ENCODE assay signal across 11 cellular contexts in the genomic region with DNA sequence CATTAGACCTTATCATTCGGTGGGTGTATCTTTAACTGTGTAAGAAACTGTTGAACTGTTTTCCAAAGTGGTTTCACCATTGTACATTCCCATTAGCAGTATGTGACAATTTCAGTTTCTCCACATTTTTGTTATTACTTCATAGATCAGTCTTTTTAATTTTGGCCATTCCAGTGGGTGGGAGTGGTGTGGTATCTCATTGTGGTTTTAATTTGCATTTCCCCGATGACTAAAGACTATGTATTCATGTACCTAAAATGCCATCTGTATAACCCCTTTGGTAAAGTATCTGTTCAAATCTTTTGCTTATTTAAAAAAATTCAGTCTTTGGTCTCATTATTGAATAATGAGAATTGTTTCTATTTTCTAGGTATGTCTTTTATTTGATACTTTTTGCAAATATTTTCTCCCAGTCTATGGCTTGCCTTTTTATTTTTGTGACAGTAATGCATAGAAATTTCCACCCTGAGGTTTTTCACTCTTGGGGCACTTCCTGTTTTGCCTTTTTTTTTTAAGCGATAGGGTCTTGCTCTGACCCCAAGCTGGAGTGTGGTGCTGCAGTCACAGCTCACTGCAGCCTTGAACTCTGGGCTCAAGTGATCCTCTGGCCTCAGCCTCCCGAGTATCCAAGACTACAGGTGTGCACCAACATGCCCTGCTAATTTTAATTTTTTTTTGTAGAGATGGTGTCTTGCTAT.
A peak's percentile ranks its signal among the peaks of the same experiment; 100 is the strongest.
DNase-seq lines count a peak whose midpoint lies in the region; ATAC-seq lines count a peak whose summit lies in the region.
"Had no signal": no experiment of that assay in that cellular context is flagged by ENCODE, and none has a peak within 500 bp of the region (broad histone marks: within the 10 kb centered on the region; RNA-seq: fewer than 3 reads in every experiment).

No MANE protein-coding gene starts in this region.

- no peaks in the 10 kb centered on the region for H3K27me3 Mint-ChIP-seq in activated T-cell treated with anti-CD3 and anti-CD28 coated beads, Interleukin-2, amount 50 U/mL, for 4 hours (ENCODE audit: low read depth)
- peaks cover 3% of the 10 kb centered on the region for H3K27me3 Mint-ChIP-seq in IgD-negative memory B cell
- H3K27me3 Mint-ChIP-seq in activated CD4-positive, alpha-beta memory T cell treated with anti-CD3 and anti-CD28 coated beads, Interleukin-2, amount 10 ng/mL, durations not matched to agents 7 days and 5 days: no peaks in the 10 kb centered on the region

- ATAC-seq in activated T-cell treated with anti-CD3 and anti-CD28 coated beads, Interleukin-2, amount 50 U/mL, for 4 hours: peak; percentile 60 to 65
- ATAC-seq in stimulated activated naive CD8-positive, alpha-beta T cell treated with anti-CD3 and anti-CD28 coated beads, Interleukin-15, Interleukin-2, amounts not matched to agents 100 U/mL and 50 U/mL, for 24 hours: peak; percentile 68
- ATAC-seq in HG03108 (IDR thresholded peaks at IDR 0.05; ENCODE audit: unreplicated experiment): no peak
- ATAC-seq: heart right ventricle had no signal

- H3K36me3 Mint-ChIP-seq in activated T-cell treated with anti-CD3 and anti-CD28 coated beads, Interleukin-2, amount 50 U/mL, for 4 hours (ENCODE audit: insufficient read depth): peaks cover 12% of the 10 kb centered on the region
- H3K36me3 Mint-ChIP-seq in IgD-negative memory B cell: no peaks in the 10 kb centered on the region
- H3K36me3 Mint-ChIP-seq in activated CD4-positive, alpha-beta memory T cell treated with anti-CD3 and anti-CD28 coated beads, Interleukin-2, amount 10 ng/mL, durations not matched to agents 7 days and 5 days (ENCODE audit: low read depth): peaks cover 54% of the 10 kb centered on the region

- intact Hi-C loops in cardiac septum (cut with DNase I): no loop called here

- DNase-seq in activated T-cell treated with anti-CD3 and anti-CD28 coated beads, Interleukin-2, amount 50 U/mL, for 4 hours: no peak
- DNase-seq in activated T-cell treated with anti-CD3 and anti-CD28 coated beads for 4 hours (no peak), NCI-H82 (lab: John Stamatoyannopoulos, UW) (no peak), cardiac septum (ENCODE audit: low spot score) (no peak)
- no peak for DNase-seq in activated CD4-positive, alpha-beta memory T cell treated with anti-CD3 and anti-CD28 coated beads, Interleukin-2, amount 10 ng/mL, durations not matched to agents 7 days and 5 days
- no peak for DNase-seq in stimulated activated naive CD8-positive, alpha-beta T cell treated with anti-CD3 and anti-CD28 coated beads, Interleukin-15, Interleukin-2, amounts not matched to agents 100 U/mL and 50 U/mL, for 24 hours
- DNase-seq: heart right ventricle, left ventricle myocardium inferior, NCI-H2081 treated with DMSO at 0.1 percent for 48 hours had no signal

- POLR2A ChIA-PET in activated CD4-positive, alpha-beta memory T cell treated with anti-CD3 and anti-CD28 coated beads, Interleukin-2, amount 10 ng/mL, durations not matched to agents 7 days and 5 days (lab: Charles Lee): interaction anchor here (2.1 to 9.1 kb wide), 3 partner anchors 15 to 36 kb away, joined by 6 to 199 read pairs (median 19); no protein-coding TSS in a partner anchor

- H3K4me1 Mint-ChIP-seq in activated T-cell treated with anti-CD3 and anti-CD28 coated beads, Interleukin-2, amount 50 U/mL, for 4 hours (ENCODE audit: low read depth): peaks cover 71% of the 10 kb centered on the region
- peaks cover 46 to 61% (median 57%) of the 10 kb centered on the region in 3 donors for H3K4me1 Mint-ChIP-seq in IgD-negative memory B cell
- H3K4me1 Mint-ChIP-seq in activated CD4-positive, alpha-beta memory T cell treated with anti-CD3 and anti-CD28 coated beads, Interleukin-2, amount 10 ng/mL, durations not matched to agents 7 days and 5 days: peaks cover 66% of the 10 kb centered on the region

- H3K4me3 Mint-ChIP-seq in activated T-cell treated with anti-CD3 and anti-CD28 coated beads, Interleukin-2, amount 50 U/mL, for 4 hours: no peak overlapping the region
- H3K4me3 Mint-ChIP-seq in IgD-negative memory B cell: peak overlapping the region; percentile 7 to 86 (median 48)
- peak overlapping the region; percentile 11 for H3K4me3 Mint-ChIP-seq in activated CD4-positive, alpha-beta memory T cell treated with anti-CD3 and anti-CD28 coated beads, Interleukin-2, amount 10 ng/mL, durations not matched to agents 7 days and 5 days

- CTCF ChIA-PET in activated CD4-positive, alpha-beta memory T cell treated with anti-CD3 and anti-CD28 coated beads, Interleukin-2, amount 10 ng/mL, durations not matched to agents 7 days and 5 days (lab: Charles Lee): interaction anchor here (2.8 to 6.4 kb wide), 2 partner anchors 16 to 55 kb away, joined by 11 to 37 read pairs; no protein-coding TSS in a partner anchor

- peak overlapping the region in 2 of 3 donors; percentile 72 to 88 for H3K27ac Mint-ChIP-seq in IgD-negative memory B cell
- peak overlapping the region; percentile 89 for H3K27ac Mint-ChIP-seq in activated CD4-positive, alpha-beta memory T cell treated with anti-CD3 and anti-CD28 coated beads, Interleukin-2, amount 10 ng/mL, durations not matched to agents 7 days and 5 days

- peaks cover 15% of the 10 kb centered on the region for H3K9me3 Mint-ChIP-seq in activated T-cell treated with anti-CD3 and anti-CD28 coated beads, Interleukin-2, amount 50 U/mL, for 4 hours
- peaks cover 5 to 21% (median 11%) of the 10 kb centered on the region in 3 donors for H3K9me3 Mint-ChIP-seq in IgD-negative memory B cell
- H3K9me3 Mint-ChIP-seq in activated CD4-positive, alpha-beta memory T cell treated with anti-CD3 and anti-CD28 coated beads, Interleukin-2, amount 10 ng/mL, durations not matched to agents 7 days and 5 days: peaks cover 21% of the 10 kb centered on the region
